ENCODE assay signal across 8 cellular contexts in genomic region chrX:7927259-7928167, GRCh38. TPM values are rescaled to one million over a fixed set of nuclear protein-coding genes. Genes with fewer than 3 reads are reported as not detected.
DNase-seq lines count a peak whose midpoint lies in the region; ATAC-seq, FAIRE-seq and TF ChIP-seq lines count a peak whose summit lies in the region.

Gene PNPLA4, minus strand, starts transcription at chrX:7927413. Its CDS starts 1,294 bp downstream, at chrX:7926119.

- peak within 1 kb of the TSS; percentile 91 for H4K5ac ChIP-seq in H9 (ENCODE audit: insufficient read length, low read depth, low read length)

- H3K27ac ChIP-seq in H9 (ENCODE audit: insufficient read length, low read depth, low read length) (peak within 1 kb of the TSS; percentile 80), keratinocyte (ENCODE audit: control insufficient read depth, insufficient read depth, low read length) (peak within 1 kb of the TSS; percentile 80)

- no peak within 1 kb of the TSS for H3K56ac ChIP-seq in H9 (ENCODE audit: insufficient read length, low read depth, low read length)

- H3K27me3 ChIP-seq in H9 (ENCODE audit: insufficient read depth, low read length) (no peaks in the 10 kb centered on the region), keratinocyte (ENCODE audit: control insufficient read depth, extremely low read depth, insufficient read depth, low read length) (no peaks in the 10 kb centered on the region)

- H3K9me1 ChIP-seq in keratinocyte (ENCODE audit: control insufficient read depth, extremely low read depth, insufficient read depth, low read length): no peaks in the 10 kb centered on the region

- dilution Hi-C loops in keratinocyte (cut with MboI; ENCODE audit: extremely low pct_ligation_motif_present, low sequenced_read_pairs): no loop called here

- H3K23ac ChIP-seq in H9 (ENCODE audit: insufficient read length, low read depth, low read length): no peak within 1 kb of the TSS

- peak; percentile 64 for TF ChIP-seq POLR2A in NB4 (IDR thresholded peaks at IDR 0.05; ENCODE audit: extremely low read depth, insufficient read length)

- H3K36me3 Mint-ChIP-seq in H9 (ENCODE audit: insufficient read depth in 1 of 3, low read depth in 3 of 3): no peaks in the 10 kb centered on the region

- H3K18ac ChIP-seq in H9 (ENCODE audit: insufficient read length, low read depth, low read length): peak within 1 kb of the TSS; percentile 80

- no peak within 1 kb of the TSS for H3K4ac ChIP-seq in H9 (ENCODE audit: low read depth, low read length)

- peaks cover 4% of the 10 kb centered on the region for H3K23me2 ChIP-seq in H9 (ENCODE audit: insufficient read length, low read depth, low read length, poor library complexity, severe bottlenecking)

- H4K20me1 ChIP-seq in H9 (ENCODE audit: control insufficient read depth, insufficient read depth, insufficient read length) (no peaks in the 10 kb centered on the region), keratinocyte (ENCODE audit: control insufficient read depth, extremely low read depth, insufficient read depth, low read length) (no peaks in the 10 kb centered on the region)

- DNase-seq in GM03348 (ENCODE audit: low spot score) (peak; percentile 54), H9 (peak; percentile 85), NB4 (ENCODE audit: low read depth) (peak; percentile 91), keratinocyte (ENCODE audit: low read depth, low spot score) (peak; percentile 23), H4 (ENCODE audit: low spot score) (no peak)
- DNase-seq in central memory CD4-positive, alpha-beta T cell: peak; percentile 86
- peak; percentile 69 to 80 (median 71) for DNase-seq in stimulated activated CD4-positive, alpha-beta T cell treated with anti-CD3 and anti-CD28 coated beads, Interleukin-12 subunit alpha, Interleukin-12 subunit beta, amount 100 ng/mL, for 48 hours (ENCODE audit: low read depth in 2 of 3, low spot score in 1 of 3)

- WGBS in H9 (ENCODE audit: extremely low coverage, insufficient read length, low lambda C conversion rate): no CpG with 5 or more reads among the region's 52 CpGs

- no peak for FAIRE-seq in keratinocyte (lab: Jason Lieb, UNC)

- no peak within 1 kb of the TSS for H2BK20ac ChIP-seq in H9 (ENCODE audit: low read depth, low read length, poor library complexity, severe bottlenecking)

- no peaks in the 10 kb centered on the region for H3K79me1 ChIP-seq in H9 (ENCODE audit: insufficient read depth, low read depth, low read length, poor library complexity, severe bottlenecking)

- H2AK5ac ChIP-seq in H9 (ENCODE audit: insufficient read length, low read length): no peak within 1 kb of the TSS

- H2BK12ac ChIP-seq in H9 (ENCODE audit: insufficient read length, low read depth, low read length): no peak within 1 kb of the TSS

- H2AFZ ChIP-seq in H9 (ENCODE audit: low read length) (no peak within 1 kb of the TSS), keratinocyte (ENCODE audit: control insufficient read depth, low read length) (peak within 1 kb of the TSS; percentile 85)

- H3K9ac ChIP-seq in H9 (ENCODE audit: extremely low read depth, insufficient read length, low read length) (peak within 1 kb of the TSS; percentile 91), keratinocyte (ENCODE audit: control insufficient read depth, extremely low read depth, insufficient read depth, low read length) (peak within 1 kb of the TSS; percentile 69)

- H3T11ph ChIP-seq in H9 (ENCODE audit: low read length): no peak within 1 kb of the TSS

- H4K91ac ChIP-seq in H9 (ENCODE audit: insufficient read length, low read depth, low read length): no peak within 1 kb of the TSS

- H3K4me3 Mint-ChIP-seq in H9: peak within 1 kb of the TSS; percentile 88 to 89

- peak within 1 kb of the TSS; percentile 56 for H4K8ac ChIP-seq in H9 (replicated peaks; ENCODE audit: insufficient read length, low read depth, low read length)

- H3K14ac ChIP-seq in H9 (ENCODE audit: insufficient read depth, low read length): peak within 1 kb of the TSS; percentile 79

- no peak within 1 kb of the TSS for H2BK120ac ChIP-seq in H9 (ENCODE audit: low read depth, low read length, poor library complexity, severe bottlenecking)

- H2BK15ac ChIP-seq in H9 (ENCODE audit: low read depth, low read length): no peak within 1 kb of the TSS

- ATAC-seq in activated CD4-positive, CD25-positive, alpha-beta regulatory T cell treated with anti-CD3 and anti-CD28 coated beads, Interleukin-2, amount 50 U/mL, for 24 hours: peak; percentile 94

- H3K4me1 ChIP-seq in H9 (ENCODE audit: insufficient read depth, low read length): no peaks in the 10 kb centered on the region; the same call in 1 of the 2 replicates
- peaks cover 11% of the 10 kb centered on the region for H3K4me1 ChIP-seq in keratinocyte (ENCODE audit: control insufficient read depth, extremely low read depth, insufficient read depth, low read length)

- peaks cover 13 to 14% of the 10 kb centered on the region in 2 experiments for H3K4me1 Mint-ChIP-seq in H9

- H3K9me3 Mint-ChIP-seq in H9: no peaks in the 10 kb centered on the region

- TF ChIP-seq CTCF in H9 (conservative IDR thresholded peaks at IDR 0.05) (peak; percentile 27; the same call in 2 of the 3 replicates), NB4 (IDR thresholded peaks at IDR 0.05; ENCODE audit: low read depth, low read length) (no peak), keratinocyte (optimal IDR thresholded peaks at IDR 0.05 in 1 of 3, IDR thresholded peaks at IDR 0.05 in 1 of 3, conservative IDR thresholded peaks at IDR 0.05 in 1 of 3; ENCODE audit: extremely low read depth in 1 of 3, insufficient read depth in 2 of 3, low read length in 3 of 3) (peak in 2 of 3 experiments; percentile 10 to 14)

- H3K4me3 ChIP-seq in NB4 (ENCODE audit: low read depth, low read length): peak within 1 kb of the TSS; percentile 88
- H3K4me3 ChIP-seq in keratinocyte (ENCODE audit: control insufficient read depth in 2 of 3, extremely low read depth in 1 of 3, insufficient read depth in 2 of 3, low read depth in 1 of 3, low read length in 3 of 3): peak within 1 kb of the TSS; percentile 69 to 78 (median 76)

- no peaks in the 10 kb centered on the region for H3K79me2 ChIP-seq in H9 (ENCODE audit: insufficient read depth, low read length)
- H3K79me2 ChIP-seq in keratinocyte (ENCODE audit: control insufficient read depth, insufficient read depth, low read length): peaks cover 2% of the 10 kb centered on the region

- peaks cover 1% of the 10 kb centered on the region for H3K27me3 Mint-ChIP-seq in H9 (ENCODE audit: low read depth)

- peaks cover 0 to 6% of the 10 kb centered on the region in 2 experiments for H3K36me3 ChIP-seq in keratinocyte (ENCODE audit: control insufficient read depth in 2 of 2, extremely low read depth in 1 of 2, insufficient read depth in 2 of 2, low read length in 2 of 2)

- H3K27ac Mint-ChIP-seq in H9: peak within 1 kb of the TSS; percentile 94 to 99 (median 95); a peak in 6 of 7 replicates

- H3K4me2 ChIP-seq in H9 (ENCODE audit: insufficient read depth, insufficient read length, low read length): peak within 1 kb of the TSS; percentile 99
- H3K4me2 ChIP-seq in keratinocyte (ENCODE audit: control insufficient read depth, extremely low read depth, insufficient read depth, low read depth, low read length): peak within 1 kb of the TSS; percentile 75

- H2BK5ac ChIP-seq in H9 (ENCODE audit: insufficient read length, low read length): peak within 1 kb of the TSS; percentile 82

- H3K9me3 ChIP-seq in H9 (ENCODE audit: control insufficient read depth, low read depth, low read length) (no peaks in the 10 kb centered on the region), keratinocyte (ENCODE audit: control insufficient read depth, low read depth, low read length) (no peaks in the 10 kb centered on the region)

RNA-seq across cellular contexts. Expression of gene PNPLA4, which starts in this region (rescaled TPM):
- 19.7 and 21.4 TPM in 2 replicates for total RNA-seq in H9 (2021)
- 34.5 to 39.6 TPM (median 35.9 TPM) in 3 replicates for polyA plus RNA-seq in keratinocyte
- polyA plus RNA-seq in keratinocyte (2011; ENCODE audit: low read depth): 14.1 TPM
- polyA plus RNA-seq in keratinocyte (2011; cell fraction: cytosol; rRNA removed): 47.9 and 48.4 TPM in 2 replicates
- polyA plus RNA-seq in keratinocyte (2011; cell fraction: nucleus; rRNA removed): 15.1 and 19.2 TPM in 2 replicates
- polyA plus RNA-seq in keratinocyte (2012; ENCODE audit: low replicate concordance): 28.1 and 31.7 TPM in 2 replicates
- polyA minus RNA-seq in keratinocyte: 19.1 to 26.8 TPM (median 25.0 TPM) in 3 replicates
- 13.8 TPM for polyA minus RNA-seq in keratinocyte (2011; cell fraction: cytosol; rRNA and poly(A)+ RNA removed)
- polyA minus RNA-seq in keratinocyte (2011; cell fraction: nucleus; rRNA and poly(A)+ RNA removed): 2.0 and 6.6 TPM in 2 replicates
- not detected in 2 replicates for total RNA-seq in H4 (2014; rRNA removed; shearing (Covaris generic))

Comparison
In these comparisons a context has a peak if more than half of its experiments do, and no peak if none do; other contexts are left out.
1. RNA of gene PNPLA4 (total RNA-seq): 19.7 to 21.4 TPM in H9; not detected in H4; every median in the first group is over 10 times any median in the second.